1 cellular context compared by ENCODE assay signal in the genomic region with DNA sequence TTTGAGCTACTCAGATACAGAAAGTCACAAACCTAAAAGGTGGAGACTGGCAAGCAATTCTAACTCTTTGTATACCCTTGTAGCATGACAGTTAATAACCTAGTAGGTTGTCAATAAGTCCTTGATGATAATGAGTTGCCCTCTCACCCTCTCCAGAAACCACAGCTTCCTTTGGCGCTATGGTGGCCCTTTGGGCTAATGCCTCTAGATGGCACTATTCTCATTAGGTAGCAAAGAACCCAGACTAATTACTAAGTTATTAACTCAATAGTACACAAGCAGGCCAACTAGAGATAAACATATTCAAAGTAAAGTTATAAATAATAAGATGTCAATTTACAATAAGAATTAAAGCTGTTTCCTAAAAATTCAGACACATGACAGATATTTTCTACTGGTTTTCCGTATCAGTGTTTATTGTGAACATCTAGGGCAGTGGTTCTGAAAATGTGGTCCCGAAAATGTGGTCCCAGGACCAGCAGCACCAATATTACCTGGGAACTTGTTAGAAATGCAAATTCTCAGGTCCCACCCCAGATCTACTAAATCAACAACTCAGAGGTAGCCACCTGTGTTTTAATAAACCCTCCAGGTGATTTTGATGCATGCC.
TF ChIP-seq lines count a peak whose summit lies in the region.

No MANE protein-coding gene starts in this region.

TF ChIP-seq in K562, 482 proteins besides CTCF, POLR2A, EP300 and RAD21 (continued from another document):
- TF ChIP-seq, protein P1, sequence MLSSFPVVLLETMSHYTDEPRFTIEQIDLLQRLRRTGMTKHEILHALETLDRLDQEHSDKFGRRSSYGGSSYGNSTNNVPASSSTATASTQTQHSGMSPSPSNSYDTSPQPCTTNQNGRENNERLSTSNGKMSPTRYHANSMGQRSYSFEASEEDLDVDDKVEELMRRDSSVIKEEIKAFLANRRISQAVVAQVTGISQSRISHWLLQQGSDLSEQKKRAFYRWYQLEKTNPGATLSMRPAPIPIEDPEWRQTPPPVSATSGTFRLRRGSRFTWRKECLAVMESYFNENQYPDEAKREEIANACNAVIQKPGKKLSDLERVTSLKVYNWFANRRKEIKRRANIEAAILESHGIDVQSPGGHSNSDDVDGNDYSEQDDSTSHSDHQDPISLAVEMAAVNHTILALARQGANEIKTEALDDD (IDR thresholded peaks at IDR 0.05), result peak; percentile 48; the same call in 1 of the 2 replicates
- TF ChIP-seq, protein P2, sequence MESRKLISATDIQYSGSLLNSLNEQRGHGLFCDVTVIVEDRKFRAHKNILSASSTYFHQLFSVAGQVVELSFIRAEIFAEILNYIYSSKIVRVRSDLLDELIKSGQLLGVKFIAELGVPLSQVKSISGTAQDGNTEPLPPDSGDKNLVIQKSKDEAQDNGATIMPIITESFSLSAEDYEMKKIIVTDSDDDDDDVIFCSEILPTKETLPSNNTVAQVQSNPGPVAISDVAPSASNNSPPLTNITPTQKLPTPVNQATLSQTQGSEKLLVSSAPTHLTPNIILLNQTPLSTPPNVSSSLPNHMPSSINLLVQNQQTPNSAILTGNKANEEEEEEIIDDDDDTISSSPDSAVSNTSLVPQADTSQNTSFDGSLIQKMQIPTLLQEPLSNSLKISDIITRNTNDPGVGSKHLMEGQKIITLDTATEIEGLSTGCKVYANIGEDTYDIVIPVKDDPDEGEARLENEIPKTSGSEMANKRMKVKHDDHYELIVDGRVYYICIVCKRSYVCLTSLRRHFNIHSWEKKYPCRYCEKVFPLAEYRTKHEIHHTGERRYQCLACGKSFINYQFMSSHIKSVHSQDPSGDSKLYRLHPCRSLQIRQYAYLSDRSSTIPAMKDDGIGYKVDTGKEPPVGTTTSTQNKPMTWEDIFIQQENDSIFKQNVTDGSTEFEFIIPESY (CRISPR knock-in tag; IDR thresholded peaks at IDR 0.05), result peak; percentile 52; the same call in 1 of the 2 replicates
- TF ChIP-seq CBX1 (IDR thresholded peaks at IDR 0.05; ENCODE audit: low read depth) (no peak), NCOR1 (IDR thresholded peaks at IDR 0.05) (no peak), ZBTB7A (IDR thresholded peaks at IDR 0.05; ENCODE audit: borderline replicate concordance, control insufficient read depth, low read depth, low read length) (no peak), GTF2F1 (IDR thresholded peaks at IDR 0.05; ENCODE audit: low read depth, low read length) (no peak), DACH1 (IDR thresholded peaks at IDR 0.05; ENCODE audit: partially characterized antibody) (peak; percentile 94), FOXJ2 (tag; IDR thresholded peaks at IDR 0.05) (no peak), NR2C1 (IDR thresholded peaks at IDR 0.05) (peak; percentile 16; the same call in 1 of the 2 replicates), NR2C1 (tag; IDR thresholded peaks at IDR 0.05) (no peak)
- TF ChIP-seq, protein P3, sequence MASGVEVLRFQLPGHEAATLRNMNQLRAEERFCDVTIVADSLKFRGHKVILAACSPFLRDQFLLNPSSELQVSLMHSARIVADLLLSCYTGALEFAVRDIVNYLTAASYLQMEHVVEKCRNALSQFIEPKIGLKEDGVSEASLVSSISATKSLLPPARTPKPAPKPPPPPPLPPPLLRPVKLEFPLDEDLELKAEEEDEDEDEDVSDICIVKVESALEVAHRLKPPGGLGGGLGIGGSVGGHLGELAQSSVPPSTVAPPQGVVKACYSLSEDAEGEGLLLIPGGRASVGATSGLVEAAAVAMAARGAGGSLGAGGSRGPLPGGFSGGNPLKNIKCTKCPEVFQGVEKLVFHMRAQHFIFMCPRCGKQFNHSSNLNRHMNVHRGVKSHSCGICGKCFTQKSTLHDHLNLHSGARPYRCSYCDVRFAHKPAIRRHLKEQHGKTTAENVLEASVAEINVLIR (CRISPR knock-in tag; IDR thresholded peaks at IDR 0.05), result no peak
- TF ChIP-seq, protein P4, sequence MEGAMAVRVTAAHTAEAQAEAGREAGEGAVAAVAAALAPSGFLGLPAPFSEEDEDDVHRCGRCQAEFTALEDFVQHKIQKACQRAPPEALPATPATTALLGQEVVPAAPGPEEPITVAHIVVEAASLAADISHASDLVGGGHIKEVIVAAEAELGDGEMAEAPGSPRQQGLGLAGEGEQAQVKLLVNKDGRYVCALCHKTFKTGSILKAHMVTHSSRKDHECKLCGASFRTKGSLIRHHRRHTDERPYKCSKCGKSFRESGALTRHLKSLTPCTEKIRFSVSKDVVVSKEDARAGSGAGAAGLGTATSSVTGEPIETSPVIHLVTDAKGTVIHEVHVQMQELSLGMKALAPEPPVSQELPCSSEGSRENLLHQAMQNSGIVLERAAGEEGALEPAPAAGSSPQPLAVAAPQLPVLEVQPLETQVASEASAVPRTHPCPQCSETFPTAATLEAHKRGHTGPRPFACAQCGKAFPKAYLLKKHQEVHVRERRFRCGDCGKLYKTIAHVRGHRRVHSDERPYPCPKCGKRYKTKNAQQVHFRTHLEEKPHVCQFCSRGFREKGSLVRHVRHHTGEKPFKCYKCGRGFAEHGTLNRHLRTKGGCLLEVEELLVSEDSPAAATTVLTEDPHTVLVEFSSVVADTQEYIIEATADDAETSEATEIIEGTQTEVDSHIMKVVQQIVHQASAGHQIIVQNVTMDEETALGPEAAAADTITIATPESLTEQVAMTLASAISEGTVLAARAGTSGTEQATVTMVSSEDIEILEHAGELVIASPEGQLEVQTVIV (CRISPR knock-in tag; IDR thresholded peaks at IDR 0.05; ENCODE audit: borderline replicate concordance), result no peak
